1 cellular context compared by ENCODE assay signal in genomic region chr10:32980558-32981468, GRCh38.
A peak's percentile ranks its signal among the peaks of the same experiment; 100 is the strongest.
TF ChIP-seq lines count a peak whose summit lies in the region.

No MANE protein-coding gene starts in this region.

TF ChIP-seq in HepG2, 621 proteins besides CTCF, POLR2A, EP300 and RAD21 (continued from another document):
- TF ChIP-seq FUBP1 (CRISPR knock-in tag; IDR thresholded peaks at IDR 0.05; ENCODE audit: borderline replicate concordance) (no peak), FOSL1 (CRISPR knock-in tag; IDR thresholded peaks at IDR 0.05; ENCODE audit: borderline replicate concordance) (peak; percentile 15; the same call in 1 of the 2 replicates), PITX1 (CRISPR knock-in tag; IDR thresholded peaks at IDR 0.05) (peak; percentile 91), MLX (CRISPR knock-in tag; IDR thresholded peaks at IDR 0.05) (peak; percentile 60), ETS1 (CRISPR knock-in tag; IDR thresholded peaks at IDR 0.05) (0 out of 2 replicates have a peak, but pooled peaks have one; percentile 52), EED (CRISPR knock-in tag; IDR thresholded peaks at IDR 0.05) (peak; percentile 65; the same call in 1 of the 2 replicates), PPARG (CRISPR knock-in tag; conservative IDR thresholded peaks at IDR 0.05) (0 out of 2 replicates have a peak, but pooled peaks have one; percentile 46), ZMYM3 (CRISPR knock-in tag; IDR thresholded peaks at IDR 0.05) (peak; percentile 85), TAF15 (IDR thresholded peaks at IDR 0.05; ENCODE audit: low read depth, low read length, poor library complexity, severe bottlenecking) (no peak), ZNF709 (CRISPR knock-in tag; IDR thresholded peaks at IDR 0.05) (no peak), SP1 (IDR thresholded peaks at IDR 0.05) (no peak), SP1 (CRISPR knock-in tag; IDR thresholded peaks at IDR 0.05) (peak; percentile 50; the same call in 1 of the 2 replicates), MED1 (CRISPR knock-in tag; IDR thresholded peaks at IDR 0.05) (peak; percentile 75), SIN3A (IDR thresholded peaks at IDR 0.05; ENCODE audit: borderline replicate concordance, low read depth, low read length) (peak; percentile 78; the same call in 1 of the 2 replicates), ZNF580 (CRISPR knock-in tag; IDR thresholded peaks at IDR 0.05; ENCODE audit: borderline replicate concordance, low read depth) (no peak), PATZ1 (CRISPR knock-in tag; IDR thresholded peaks at IDR 0.05) (peak; percentile 72), ZBTB1 (CRISPR knock-in tag; IDR thresholded peaks at IDR 0.05; ENCODE audit: borderline replicate concordance) (no peak), FOXC1 (CRISPR knock-in tag; IDR thresholded peaks at IDR 0.05; ENCODE audit: borderline replicate concordance) (0 out of 2 replicates have a peak, but pooled peaks have one; percentile 68), ZNF644 (CRISPR knock-in tag; IDR thresholded peaks at IDR 0.05; ENCODE audit: low read depth) (0 out of 2 replicates have a peak, but pooled peaks have one; percentile 11), DMTF1 (CRISPR knock-in tag; IDR thresholded peaks at IDR 0.05) (no peak), AHR (CRISPR knock-in tag; IDR thresholded peaks at IDR 0.05) (no peak), ZNF264 (CRISPR knock-in tag; IDR thresholded peaks at IDR 0.05) (peak; percentile 71; the same call in 1 of the 2 replicates), MBNL3 (CRISPR knock-in tag; conservative IDR thresholded peaks at IDR 0.05) (no peak), HIVEP1 (CRISPR knock-in tag; IDR thresholded peaks at IDR 0.05) (no peak)
